In the genomic region with DNA sequence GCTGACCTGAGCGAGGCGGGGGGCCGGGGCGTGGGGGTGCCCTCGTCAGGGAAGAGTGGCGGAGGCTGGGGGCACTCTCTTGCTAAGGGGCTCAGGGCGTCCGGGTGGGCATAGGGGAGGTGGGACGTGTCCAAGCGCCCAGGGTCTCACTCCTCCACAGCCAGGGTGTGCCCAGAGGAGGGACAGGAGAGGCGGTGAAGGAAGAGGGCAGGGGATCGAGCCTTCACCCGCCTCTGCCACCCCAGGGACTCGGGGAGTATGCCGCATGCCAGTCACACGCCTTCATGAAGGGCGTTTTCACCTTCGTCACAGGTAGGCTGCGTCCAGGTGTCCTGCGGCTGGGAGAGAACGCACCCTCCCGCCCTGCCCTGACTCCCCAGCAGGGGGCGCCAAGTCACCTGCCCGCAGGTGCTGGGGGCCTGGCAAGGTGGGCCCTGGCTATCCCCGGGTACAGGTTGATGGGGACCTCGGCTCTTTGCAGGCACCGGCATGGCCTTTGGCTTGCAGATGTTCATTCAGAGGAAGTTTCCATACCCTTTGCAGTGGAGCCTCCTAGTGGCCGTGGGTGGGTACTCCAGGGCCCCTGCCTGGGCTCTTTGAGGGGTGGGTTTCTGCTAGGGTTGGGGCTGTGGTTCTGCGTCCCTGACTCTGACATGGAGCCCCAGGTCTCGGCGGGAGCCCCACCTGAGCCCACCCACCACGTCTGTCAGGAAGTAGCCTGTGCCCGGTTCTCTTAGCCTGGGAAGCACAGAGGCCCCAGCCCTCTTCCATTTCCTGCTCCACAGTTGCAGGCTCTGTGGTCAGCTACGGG, we compare ENCODE assay signal across 1 cellular context.
TF ChIP-seq lines count a peak whose summit lies in the region.

No MANE protein-coding gene starts in this region.

TF ChIP-seq in WTC11, 78 proteins besides CTCF, POLR2A, EP300 and RAD21 (continued from another document and continues in another):
- no peak for TF ChIP-seq USF2 (CRISPR knock-in tag; IDR thresholded peaks at IDR 0.05)
- TF ChIP-seq ZNF396 (CRISPR knock-in tag; IDR thresholded peaks at IDR 0.05; ENCODE audit: borderline replicate concordance), result no peak
- TF ChIP-seq STAT6 (CRISPR knock-in tag; conservative IDR thresholded peaks at IDR 0.05; ENCODE audit: low read depth), result no peak
- no peak for TF ChIP-seq CREM (CRISPR knock-in tag; IDR thresholded peaks at IDR 0.05)
- no peak for TF ChIP-seq ZNF263 (CRISPR knock-in tag; IDR thresholded peaks at IDR 0.05; ENCODE audit: low read depth)
- TF ChIP-seq, protein P1, sequence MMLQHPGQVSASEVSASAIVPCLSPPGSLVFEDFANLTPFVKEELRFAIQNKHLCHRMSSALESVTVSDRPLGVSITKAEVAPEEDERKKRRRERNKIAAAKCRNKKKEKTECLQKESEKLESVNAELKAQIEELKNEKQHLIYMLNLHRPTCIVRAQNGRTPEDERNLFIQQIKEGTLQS (CRISPR knock-in tag; conservative IDR thresholded peaks at IDR 0.05), result no peak
- TF ChIP-seq ELF4 (CRISPR knock-in tag; IDR thresholded peaks at IDR 0.05; ENCODE audit: low read depth), result no peak
- no peak for TF ChIP-seq RELA (CRISPR knock-in tag; IDR thresholded peaks at IDR 0.05; ENCODE audit: borderline replicate concordance)
- TF ChIP-seq FOXP1 (CRISPR knock-in tag; IDR thresholded peaks at IDR 0.05; ENCODE audit: borderline replicate concordance), result no peak; the same call in 1 of the 2 replicates
- peak; percentile 94 for TF ChIP-seq MAX (CRISPR knock-in tag; IDR thresholded peaks at IDR 0.05)
- no peak for TF ChIP-seq GRHL2 (CRISPR knock-in tag; IDR thresholded peaks at IDR 0.05; ENCODE audit: insufficient replicate concordance, severe bottlenecking)
- TF ChIP-seq MYBL2 (CRISPR knock-in tag; IDR thresholded peaks at IDR 0.05), result peak; percentile 48; the same call in 1 of the 2 replicates
- no peak for TF ChIP-seq GTF2I (CRISPR knock-in tag; conservative IDR thresholded peaks at IDR 0.05)
- TF ChIP-seq, protein P2, sequence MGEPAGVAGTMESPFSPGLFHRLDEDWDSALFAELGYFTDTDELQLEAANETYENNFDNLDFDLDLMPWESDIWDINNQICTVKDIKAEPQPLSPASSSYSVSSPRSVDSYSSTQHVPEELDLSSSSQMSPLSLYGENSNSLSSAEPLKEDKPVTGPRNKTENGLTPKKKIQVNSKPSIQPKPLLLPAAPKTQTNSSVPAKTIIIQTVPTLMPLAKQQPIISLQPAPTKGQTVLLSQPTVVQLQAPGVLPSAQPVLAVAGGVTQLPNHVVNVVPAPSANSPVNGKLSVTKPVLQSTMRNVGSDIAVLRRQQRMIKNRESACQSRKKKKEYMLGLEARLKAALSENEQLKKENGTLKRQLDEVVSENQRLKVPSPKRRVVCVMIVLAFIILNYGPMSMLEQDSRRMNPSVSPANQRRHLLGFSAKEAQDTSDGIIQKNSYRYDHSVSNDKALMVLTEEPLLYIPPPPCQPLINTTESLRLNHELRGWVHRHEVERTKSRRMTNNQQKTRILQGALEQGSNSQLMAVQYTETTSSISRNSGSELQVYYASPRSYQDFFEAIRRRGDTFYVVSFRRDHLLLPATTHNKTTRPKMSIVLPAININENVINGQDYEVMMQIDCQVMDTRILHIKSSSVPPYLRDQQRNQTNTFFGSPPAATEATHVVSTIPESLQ (CRISPR knock-in tag; IDR thresholded peaks at IDR 0.05), result no peak
- no peak for TF ChIP-seq ESRRA (CRISPR knock-in tag; IDR thresholded peaks at IDR 0.05; ENCODE audit: borderline replicate concordance)
- peak; percentile 16; the same call in 1 of the 2 replicates for TF ChIP-seq NR2C2 (CRISPR knock-in tag; IDR thresholded peaks at IDR 0.05)
- TF ChIP-seq TCF7 (CRISPR knock-in tag; IDR thresholded peaks at IDR 0.05; ENCODE audit: low read depth), result no peak
- TF ChIP-seq E2F5 (CRISPR knock-in tag; IDR thresholded peaks at IDR 0.05), result no peak; the same call in 1 of the 2 replicates
- no peak for TF ChIP-seq ZNF671 (CRISPR knock-in tag; IDR thresholded peaks at IDR 0.05)
- TF ChIP-seq SOX15 (CRISPR knock-in tag; IDR thresholded peaks at IDR 0.05), result no peak
- TF ChIP-seq MXD4 (CRISPR knock-in tag; IDR thresholded peaks at IDR 0.05; ENCODE audit: borderline replicate concordance), result no peak
- TF ChIP-seq FOXP4 (CRISPR knock-in tag; IDR thresholded peaks at IDR 0.05), result no peak; the same call in 1 of the 2 replicates
- no peak; the same call in none of the 2 replicates for TF ChIP-seq ETV6 (CRISPR knock-in tag; IDR thresholded peaks at IDR 0.05)
- TF ChIP-seq, protein P3, sequence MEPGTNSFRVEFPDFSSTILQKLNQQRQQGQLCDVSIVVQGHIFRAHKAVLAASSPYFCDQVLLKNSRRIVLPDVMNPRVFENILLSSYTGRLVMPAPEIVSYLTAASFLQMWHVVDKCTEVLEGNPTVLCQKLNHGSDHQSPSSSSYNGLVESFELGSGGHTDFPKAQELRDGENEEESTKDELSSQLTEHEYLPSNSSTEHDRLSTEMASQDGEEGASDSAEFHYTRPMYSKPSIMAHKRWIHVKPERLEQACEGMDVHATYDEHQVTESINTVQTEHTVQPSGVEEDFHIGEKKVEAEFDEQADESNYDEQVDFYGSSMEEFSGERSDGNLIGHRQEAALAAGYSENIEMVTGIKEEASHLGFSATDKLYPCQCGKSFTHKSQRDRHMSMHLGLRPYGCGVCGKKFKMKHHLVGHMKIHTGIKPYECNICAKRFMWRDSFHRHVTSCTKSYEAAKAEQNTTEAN (CRISPR knock-in tag; IDR thresholded peaks at IDR 0.05), result no peak
- no peak for TF ChIP-seq ZBTB21 (CRISPR knock-in tag; IDR thresholded peaks at IDR 0.05; ENCODE audit: borderline replicate concordance)
- no peak for TF ChIP-seq CBFB (CRISPR knock-in tag; IDR thresholded peaks at IDR 0.05; ENCODE audit: low read depth)
- TF ChIP-seq OVOL2 (CRISPR knock-in tag; IDR thresholded peaks at IDR 0.05; ENCODE audit: borderline replicate concordance), result no peak
- no peak for TF ChIP-seq RORB (CRISPR knock-in tag; IDR thresholded peaks at IDR 0.05)
- TF ChIP-seq CREB1 (CRISPR knock-in tag; IDR thresholded peaks at IDR 0.05), result no peak
- no peak for TF ChIP-seq FOXJ3 (CRISPR knock-in tag; IDR thresholded peaks at IDR 0.05; ENCODE audit: borderline replicate concordance)
- no peak for TF ChIP-seq PREB (CRISPR knock-in tag; IDR thresholded peaks at IDR 0.05; ENCODE audit: borderline replicate concordance)
- TF ChIP-seq, protein P4, sequence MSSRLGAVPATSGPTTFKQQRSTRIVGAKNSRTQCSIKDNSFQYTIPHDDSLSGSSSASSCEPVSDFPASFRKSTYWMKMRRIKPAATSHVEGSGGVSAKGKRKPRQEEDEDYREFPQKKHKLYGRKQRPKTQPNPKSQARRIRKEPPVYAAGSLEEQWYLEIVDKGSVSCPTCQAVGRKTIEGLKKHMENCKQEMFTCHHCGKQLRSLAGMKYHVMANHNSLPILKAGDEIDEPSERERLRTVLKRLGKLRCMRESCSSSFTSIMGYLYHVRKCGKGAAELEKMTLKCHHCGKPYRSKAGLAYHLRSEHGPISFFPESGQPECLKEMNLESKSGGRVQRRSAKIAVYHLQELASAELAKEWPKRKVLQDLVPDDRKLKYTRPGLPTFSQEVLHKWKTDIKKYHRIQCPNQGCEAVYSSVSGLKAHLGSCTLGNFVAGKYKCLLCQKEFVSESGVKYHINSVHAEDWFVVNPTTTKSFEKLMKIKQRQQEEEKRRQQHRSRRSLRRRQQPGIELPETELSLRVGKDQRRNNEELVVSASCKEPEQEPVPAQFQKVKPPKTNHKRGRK (CRISPR knock-in tag; IDR thresholded peaks at IDR 0.05; ENCODE audit: borderline replicate concordance), result no peak
- no peak for TF ChIP-seq SMAD4 (CRISPR knock-in tag; IDR thresholded peaks at IDR 0.05)
- TF ChIP-seq NR1H2 (CRISPR knock-in tag; IDR thresholded peaks at IDR 0.05), result no peak
- TF ChIP-seq, protein P5, sequence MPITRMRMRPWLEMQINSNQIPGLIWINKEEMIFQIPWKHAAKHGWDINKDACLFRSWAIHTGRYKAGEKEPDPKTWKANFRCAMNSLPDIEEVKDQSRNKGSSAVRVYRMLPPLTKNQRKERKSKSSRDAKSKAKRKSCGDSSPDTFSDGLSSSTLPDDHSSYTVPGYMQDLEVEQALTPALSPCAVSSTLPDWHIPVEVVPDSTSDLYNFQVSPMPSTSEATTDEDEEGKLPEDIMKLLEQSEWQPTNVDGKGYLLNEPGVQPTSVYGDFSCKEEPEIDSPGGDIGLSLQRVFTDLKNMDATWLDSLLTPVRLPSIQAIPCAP (CRISPR knock-in tag; IDR thresholded peaks at IDR 0.05), result no peak; the same call in 1 of the 2 replicates
- no peak for TF ChIP-seq TP53 (CRISPR knock-in tag; IDR thresholded peaks at IDR 0.05)
- TF ChIP-seq, protein P6, sequence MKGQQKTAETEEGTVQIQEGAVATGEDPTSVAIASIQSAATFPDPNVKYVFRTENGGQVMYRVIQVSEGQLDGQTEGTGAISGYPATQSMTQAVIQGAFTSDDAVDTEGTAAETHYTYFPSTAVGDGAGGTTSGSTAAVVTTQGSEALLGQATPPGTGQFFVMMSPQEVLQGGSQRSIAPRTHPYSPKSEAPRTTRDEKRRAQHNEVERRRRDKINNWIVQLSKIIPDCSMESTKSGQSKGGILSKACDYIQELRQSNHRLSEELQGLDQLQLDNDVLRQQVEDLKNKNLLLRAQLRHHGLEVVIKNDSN (CRISPR knock-in tag; IDR thresholded peaks at IDR 0.05), result peak; percentile 47; the same call in 1 of the 2 replicates
- TF ChIP-seq ZNF281 (CRISPR knock-in tag; IDR thresholded peaks at IDR 0.05), result peak; percentile 26; the same call in 1 of the 2 replicates
